ENCODE assay signal across 8 cellular contexts in genomic region chr1:228734881-228735801, GRCh38. TPM values are rescaled to one million over a fixed set of nuclear protein-coding genes. Genes with fewer than 3 reads are reported as not detected.
DNase-seq lines count a peak whose midpoint lies in the region; ATAC-seq and TF ChIP-seq lines count a peak whose summit lies in the region.

TSS of gene RHOU (plus strand) at chr1:228735479. CDS start at chr1:228735743, 264 bp downstream.

- H3K4me1 ChIP-seq in KMS-11 (ENCODE audit: low read depth, poor library complexity, severe bottlenecking) (peaks cover 6% of the 10 kb centered on the region), upper lobe of left lung (peaks cover 8 to 41% (median 19%) of the 10 kb centered on the region in 4 donors)

- peak in 3 of 4 donors; percentile 57 to 89 (median 58) for TF ChIP-seq POLR2A in upper lobe of left lung (IDR thresholded peaks at IDR 0.05)

- peak within 1 kb of the TSS; percentile 72 for H3K4me2 ChIP-seq in KMS-11

- 1 to 3% methylated on average over 12 to 30 of the region's 107 CpGs for WGBS in upper lobe of left lung, 2 donors

- H3K27me3 ChIP-seq in KMS-11 (ENCODE audit: insufficient read depth, low read depth) (peaks cover 5% of the 10 kb centered on the region; the same call in 1 of the 2 replicates), upper lobe of left lung (no peaks in the 10 kb centered on the region)

- H3K4me3 ChIP-seq in KMS-11 (IDR thresholded peaks at IDR 0.05; ENCODE audit: insufficient read depth, low read depth, low read length) = peak within 1 kb of the TSS; percentile 61
- H3K4me3 ChIP-seq in upper lobe of left lung = peak within 1 kb of the TSS; percentile 66 to 84 (median 82)

- H3K9me3 ChIP-seq in upper lobe of left lung = no peaks in the 10 kb centered on the region

- intact Hi-C loops in left ventricle myocardium superior (cut with micrococcal nuclease) = loop anchor here (5.0 kb wide), 1 partner anchor 492 kb away; no protein-coding TSS in a partner anchor
- intact Hi-C loops in posterior vena cava (cut with DNase I) = loop anchor here (2.0 to 10.0 kb wide), 3 partner anchors 330 to 494 kb away; no protein-coding TSS in a partner anchor

- no peaks in the 10 kb centered on the region for H3K79me2 ChIP-seq in KMS-11 (ENCODE audit: insufficient read depth, low read depth)

- TF ChIP-seq CTCF in KMS-11 (conservative IDR thresholded peaks at IDR 0.05; ENCODE audit: low read depth, low read length) (peak; percentile 53), upper lobe of left lung (IDR thresholded peaks at IDR 0.05) (peak; percentile 86 to 99 (median 98))

- H3K27ac ChIP-seq in KMS-11 (no peak within 1 kb of the TSS), upper lobe of left lung (peak within 1 kb of the TSS; percentile 85 to 94 (median 90))

- DNase-seq in NCI-H187 (lab: John Stamatoyannopoulos, UW) (peak; percentile 2 to 5), NCI-H187 treated with DMSO at 0.1 percent for 48 hours (lab: John Stamatoyannopoulos, UW) (no peak), SW 1271 (lab: John Stamatoyannopoulos, UW) (peak; percentile 3 to 28), amniotic epithelial cell (ENCODE audit: low read depth) (peak; percentile 53), left ventricle myocardium superior (peak; percentile 89), posterior vena cava (ENCODE audit: low spot score) (peak; percentile 94), upper lobe of left lung (peak; percentile 78 to 97)

- peak within 1 kb of the TSS; percentile 52; the same call in 1 of the 2 replicates for H3K9ac ChIP-seq in KMS-11

- no peak for TF ChIP-seq EP300 in upper lobe of left lung (IDR thresholded peaks at IDR 0.05)

- H3K36me3 ChIP-seq in KMS-11 (ENCODE audit: insufficient read depth) (no peaks in the 10 kb centered on the region), upper lobe of left lung (no peaks in the 10 kb centered on the region)

- no peaks in the 10 kb centered on the region for H4K20me1 ChIP-seq in KMS-11 (ENCODE audit: insufficient read depth)

- peak within 1 kb of the TSS; percentile 97 for H2AFZ ChIP-seq in KMS-11 (ENCODE audit: low read depth)

- ATAC-seq in left ventricle myocardium superior = peak; percentile 95
- peak; percentile 85 to 95 for ATAC-seq in upper lobe of left lung (ENCODE audit: low FRiP score in 2 of 2)

RNA-seq across cellular contexts. Expression of gene RHOU, which starts in this region (rescaled TPM):
- 4.4 TPM for total RNA-seq in left ventricle myocardium superior
- 10 to 100 TPM; 15.7 to 24.6 TPM for total RNA-seq in posterior vena cava
- total RNA-seq in upper lobe of left lung = 10 to 100 TPM; 11.0 to 44.9 (median 18.7) TPM
